8 cellular contexts compared by ENCODE assay signal in genomic region chr19:52191374-52191773, GRCh38. TPM values are rescaled to one million over a fixed set of nuclear protein-coding genes. Genes with fewer than 3 reads are reported as not detected.
DNase-seq lines count a peak whose midpoint lies in the region; ATAC-seq, FAIRE-seq and TF ChIP-seq lines count a peak whose summit lies in the region.

No MANE protein-coding gene starts in this region.

- FAIRE-seq in GM12891 (lab: Jason Lieb, UNC), result no peak

- TF ChIP-seq CTCF in GM12864 (IDR thresholded peaks at IDR 0.05; ENCODE audit: low read depth, low read length, missing control alignments) (no peak), fibroblast of mammary gland (conservative IDR thresholded peaks at IDR 0.05; ENCODE audit: control insufficient read depth, insufficient read depth, low read depth, low read length) (no peak), psoas muscle (IDR thresholded peaks at IDR 0.05) (no peak)

- 55 to 64% (median 55%) methylated on average over 5 of the region's 5 CpGs for WGBS in psoas muscle, 3 donors

- H3K27ac ChIP-seq in SK-N-MC (no peak overlapping the region), psoas muscle (peak overlapping the region; percentile 98)

- peaks cover 7% of the 10 kb centered on the region; the same call in 1 of the 2 replicates for H3K9me3 ChIP-seq in SK-N-MC (ENCODE audit: low read depth, low read length)
- H3K9me3 ChIP-seq in psoas muscle, result no peaks in the 10 kb centered on the region

- H3K36me3 ChIP-seq in SK-N-MC (ENCODE audit: insufficient read depth, low read length) (peaks cover 55% of the 10 kb centered on the region), psoas muscle (ENCODE audit: insufficient read depth in 1 of 2, low read depth in 1 of 2) (peaks cover 5 to 27% of the 10 kb centered on the region in 2 donors)

- peak overlapping the region; percentile 94 for H3K4me3 ChIP-seq in GM12864 (ENCODE audit: low read depth, low read length)
- peak overlapping the region; percentile 90 for H3K4me3 ChIP-seq in SK-N-MC
- H3K4me3 ChIP-seq in fibroblast of mammary gland (ENCODE audit: control insufficient read depth, low read depth, low read length), result peak overlapping the region; percentile 86
- peak overlapping the region; percentile 97 for H3K4me3 ChIP-seq in psoas muscle

- intact Hi-C loops in psoas muscle (cut with DNase I), result no loop called here

- peak overlapping the region; percentile 94 for H3K9ac ChIP-seq in SK-N-MC (ENCODE audit: insufficient read length)

- TF ChIP-seq POLR2A in GM12891 (IDR thresholded peaks at IDR 0.05; ENCODE audit: low read depth, low read length), result no peak

- H3K4me1 ChIP-seq in psoas muscle, result peaks cover 63% of the 10 kb centered on the region

- H3K27me3 ChIP-seq in psoas muscle (ENCODE audit: insufficient read depth in 3 of 3, low read length in 2 of 3), result no peaks in the 10 kb centered on the region

- DNase-seq in GM12864 (ENCODE audit: low read depth), result no peak
- DNase-seq in SK-N-MC (ENCODE audit: low read depth, low spot score), result no peak
- no peak for DNase-seq in fibroblast of mammary gland (ENCODE audit: low read depth)
- no peak for DNase-seq in psoas muscle
- DNase-seq in GM12891 (ENCODE audit: insufficient read length, low spot score), result no peak
- no peak for DNase-seq in dedifferentiated amniotic fluid mesenchymal stem cell (ENCODE audit: extremely low spot score)
- no peak for DNase-seq in superior temporal gyrus (ENCODE audit: extremely low spot score)
- DNase-seq in GDM1 (lab: John Stamatoyannopoulos, UW), result no peak

- ATAC-seq in psoas muscle, result no peak

TF ChIP-seq in GM12891, 5 proteins besides CTCF, POLR2A, EP300 and RAD21:
- TF ChIP-seq POLR2AphosphoS5 (IDR thresholded peaks at IDR 0.05; ENCODE audit: low read depth, low read length), result no peak
- TF ChIP-seq SPI1 (IDR thresholded peaks at IDR 0.05; ENCODE audit: low read depth, low read length), result no peak
- TF ChIP-seq POU2F2 (IDR thresholded peaks at IDR 0.05; ENCODE audit: low read depth, low read length), result no peak
- TF ChIP-seq TAF1 (IDR thresholded peaks at IDR 0.05; ENCODE audit: low read depth, low read length), result no peak
- no peak for TF ChIP-seq PAX5 (IDR thresholded peaks at IDR 0.05; ENCODE audit: insufficient read depth, low read length, severe bottlenecking)
TF ChIP-seq in GM12891: peak in this region for 0.

RNA-seq across cellular contexts. Expression of gene PPP2R1A, which starts 1.5 kb away (rescaled TPM):
- total RNA-seq in psoas muscle, result 100 to 1,000 TPM; 182 to 340 (median 268) TPM
- polyA plus RNA-seq in psoas muscle, result 100 to 1,000 TPM; 127 to 400 (median 139) TPM
- polyA plus RNA-seq in GM12891 (2012; ENCODE audit: low read depth, missing spikeins), result 145 TPM

RNA-seq across cellular contexts. Expression of gene ZNF836, which starts 20.0 kb away (rescaled TPM):
- 1 to 10 TPM; 2.1 to 6.4 (median 3.9) TPM for total RNA-seq in psoas muscle
- polyA plus RNA-seq in psoas muscle, result 1 to 10 TPM; 1.3 to 4.4 (median 1.8) TPM
- 4.7 TPM for polyA plus RNA-seq in GM12891 (2012; ENCODE audit: low read depth, missing spikeins)

RNA-seq across cellular contexts. Expression of gene ZNF616, which starts 51.6 kb away (rescaled TPM):
- 1 to 10 TPM; 1.8 to 6.2 (median 3.8) TPM for total RNA-seq in psoas muscle
- 1 to 10 TPM; 1.5 to 4.8 (median 2.2) TPM for polyA plus RNA-seq in psoas muscle
- polyA plus RNA-seq in GM12891 (2012; ENCODE audit: low read depth, missing spikeins), result 1.4 TPM
